10 cellular contexts compared by ENCODE assay signal in the genomic region with DNA sequence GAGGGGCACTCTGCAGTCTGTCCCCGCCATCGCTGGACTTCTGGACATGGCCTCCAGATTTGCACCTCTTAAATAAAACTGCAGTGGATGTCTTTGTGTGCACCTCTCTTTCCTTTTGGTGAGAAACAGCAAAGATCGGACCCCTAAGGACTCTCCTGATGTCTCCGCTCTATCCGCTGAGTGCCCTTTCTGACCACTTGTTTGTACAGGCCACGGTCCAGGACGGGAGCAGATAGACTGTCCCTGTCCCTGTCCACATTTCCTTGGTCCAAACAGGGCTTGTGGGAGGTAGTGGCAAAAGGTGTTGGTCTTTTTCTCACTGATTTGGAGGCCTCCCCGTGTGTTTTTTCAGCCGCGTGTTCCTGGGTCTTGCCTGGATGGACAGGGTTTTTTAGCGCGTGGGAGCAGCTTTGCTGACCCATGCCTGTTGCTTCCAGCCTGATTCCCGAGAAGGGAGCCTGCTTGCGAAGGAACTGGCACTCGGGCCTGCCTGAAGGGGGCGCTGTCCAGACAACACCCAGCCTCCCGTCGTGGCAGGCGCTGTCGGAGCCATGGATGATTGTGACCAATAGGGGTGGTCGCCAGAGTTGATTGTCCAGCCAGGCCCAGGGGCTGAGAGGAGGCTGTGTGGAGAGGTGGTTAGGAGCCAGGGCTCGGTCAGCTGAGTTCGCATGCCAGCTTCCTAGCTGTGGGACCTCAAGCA. TPM values are rescaled to one million over a fixed set of nuclear protein-coding genes. Genes with fewer than 3 reads are reported as not detected.
DNase-seq lines count a peak whose midpoint lies in the region; ATAC-seq and TF ChIP-seq lines count a peak whose summit lies in the region.
"Had no signal": no experiment of that assay in that cellular context is flagged by ENCODE, and none has a peak within 500 bp of the region (broad histone marks: within the 10 kb centered on the region; RNA-seq: fewer than 3 reads in every experiment).

No MANE protein-coding gene starts in this region.

- ATAC-seq in left cardiac atrium: no peak
- ATAC-seq in Right ventricle myocardium superior (ENCODE audit: poor library complexity): no peak
- ATAC-seq in HG03135 (IDR thresholded peaks at IDR 0.05; ENCODE audit: unreplicated experiment): no peak
- ATAC-seq in esophagus mucosa: no peak
- no peak for ATAC-seq in HG03432 (IDR thresholded peaks at IDR 0.05; ENCODE audit: unreplicated experiment)
- ATAC-seq: activated T-cell treated with anti-CD3 and anti-CD28 coated beads, Interleukin-2, amount 50 U/mL, for 72 hours had no signal

- intact Hi-C loops in left cardiac atrium (cut with DNase I) (no loop called here), Right ventricle myocardium superior (cut with DNase I) (loop anchor here (5.0 kb wide), 1 partner anchor 55 kb away; a partner anchor contains a TSS)

- H3K4me3 ChIP-seq in fibroblast of pulmonary artery (replicated peaks; ENCODE audit: low read depth, low read length) (no peak overlapping the region), tibial nerve (no peak overlapping the region)

- TF ChIP-seq CTCF in fibroblast of pulmonary artery (IDR thresholded peaks at IDR 0.05; ENCODE audit: low read length, missing control alignments) (peak; percentile 39), tibial nerve (IDR thresholded peaks at IDR 0.05) (peak; percentile 12 to 51 (median 19))

- H3K4me1 ChIP-seq in tibial nerve: peaks cover 0 to 76% (median 31%) of the 10 kb centered on the region in 4 donors

- no peak for TF ChIP-seq POLR2A in tibial nerve (IDR thresholded peaks at IDR 0.05)

- no peaks in the 10 kb centered on the region for H3K9me3 ChIP-seq in tibial nerve

- H3K27ac ChIP-seq in tibial nerve: peak overlapping the region in 3 of 4 donors; percentile 15 to 86 (median 83)

- peak; percentile 44 for DNase-seq in left cardiac atrium
- no peak for DNase-seq in Right ventricle myocardium superior
- peak; percentile 13 for DNase-seq in OCI-M1 (lab: John Stamatoyannopoulos, UW)
- peak; percentile 31 for DNase-seq in fibroblast of pulmonary artery (ENCODE audit: low read depth)
- DNase-seq in tibial nerve (ENCODE audit: low spot score in 2 of 2): no peak
- DNase-seq: NCI-H510A treated with DMSO at 0.1 percent for 48 hours had no signal

- 78 to 80% methylated on average over 23 of the region's 23 CpGs for WGBS in tibial nerve, 2 donors

- TF ChIP-seq EP300 in tibial nerve (IDR thresholded peaks at IDR 0.05): no peak

- peaks cover 0 to 85% (median 24%) of the 10 kb centered on the region in 3 donors for H3K36me3 ChIP-seq in tibial nerve

- no peaks in the 10 kb centered on the region for H3K27me3 ChIP-seq in tibial nerve

RNA-seq across cellular contexts. Expression of a gene that starts 13.2 kb away (rescaled TPM):
- total RNA-seq in left cardiac atrium (100 to 1,000 TPM; 169 to 195 TPM), Right ventricle myocardium superior (74.7 TPM), tibial nerve (100 to 1,000 TPM; 167 to 527 (median 264) TPM), esophagus mucosa (21.2 TPM)

RNA-seq across cellular contexts. Expression of a gene that starts 26.6 kb away (rescaled TPM):
- total RNA-seq in left cardiac atrium (10 to 100 TPM; 45.9 to 49.0 TPM), Right ventricle myocardium superior (46.0 TPM), tibial nerve (100 to 1,000 TPM; 192 to 305 (median 232) TPM), esophagus mucosa (38.0 TPM)

RNA-seq across cellular contexts. Expression of a gene that starts 28.1 kb away (rescaled TPM):
- total RNA-seq in left cardiac atrium (1,000 to 10,000 TPM; 2,841 to 3,233 TPM), Right ventricle myocardium superior (7,948 TPM), tibial nerve (100 to 1,000 TPM; 235 to 624 (median 535) TPM), esophagus mucosa (0.88 TPM)

RNA-seq across cellular contexts. Expression of a gene that starts 37.1 kb away (rescaled TPM):
- total RNA-seq in left cardiac atrium (10 to 100 TPM; 13.7 to 19.9 TPM), Right ventricle myocardium superior (10.4 TPM), tibial nerve (10 to 100 TPM; 11.5 to 67.5 (median 32.7) TPM), esophagus mucosa (2.7 TPM)

RNA-seq across cellular contexts. Expression of a gene that starts 51.7 kb away (rescaled TPM):
- total RNA-seq in left cardiac atrium (100 to 1,000 TPM; 114 to 141 TPM), Right ventricle myocardium superior (84.1 TPM), tibial nerve (100 to 1,000 TPM in 2 of 4 donors, 10 to 100 TPM in 2; 71.1 to 133 (median 94.2) TPM), esophagus mucosa (55.0 TPM)

Comparison
In these comparisons a context has a peak if more than half of its experiments do, and no peak if none do; other contexts are left out.
1. DNase-seq: peak in left cardiac atrium (single experiment), OCI-M1 (single experiment) and fibroblast of pulmonary artery (single experiment); none in Right ventricle myocardium superior (single experiment) and tibial nerve (0 of 2).
2. RNA of a gene that starts 28.1 kb away (total RNA-seq): 7,948 TPM in Right ventricle myocardium superior (single experiment), 2,841 to 3,233 TPM in left cardiac atrium and 235 to 624 TPM in tibial nerve; 0.88 TPM in esophagus mucosa (single experiment); every median in the first group is over 100 times any median in the second.